1 cellular context compared by ENCODE assay signal in the genomic region with DNA sequence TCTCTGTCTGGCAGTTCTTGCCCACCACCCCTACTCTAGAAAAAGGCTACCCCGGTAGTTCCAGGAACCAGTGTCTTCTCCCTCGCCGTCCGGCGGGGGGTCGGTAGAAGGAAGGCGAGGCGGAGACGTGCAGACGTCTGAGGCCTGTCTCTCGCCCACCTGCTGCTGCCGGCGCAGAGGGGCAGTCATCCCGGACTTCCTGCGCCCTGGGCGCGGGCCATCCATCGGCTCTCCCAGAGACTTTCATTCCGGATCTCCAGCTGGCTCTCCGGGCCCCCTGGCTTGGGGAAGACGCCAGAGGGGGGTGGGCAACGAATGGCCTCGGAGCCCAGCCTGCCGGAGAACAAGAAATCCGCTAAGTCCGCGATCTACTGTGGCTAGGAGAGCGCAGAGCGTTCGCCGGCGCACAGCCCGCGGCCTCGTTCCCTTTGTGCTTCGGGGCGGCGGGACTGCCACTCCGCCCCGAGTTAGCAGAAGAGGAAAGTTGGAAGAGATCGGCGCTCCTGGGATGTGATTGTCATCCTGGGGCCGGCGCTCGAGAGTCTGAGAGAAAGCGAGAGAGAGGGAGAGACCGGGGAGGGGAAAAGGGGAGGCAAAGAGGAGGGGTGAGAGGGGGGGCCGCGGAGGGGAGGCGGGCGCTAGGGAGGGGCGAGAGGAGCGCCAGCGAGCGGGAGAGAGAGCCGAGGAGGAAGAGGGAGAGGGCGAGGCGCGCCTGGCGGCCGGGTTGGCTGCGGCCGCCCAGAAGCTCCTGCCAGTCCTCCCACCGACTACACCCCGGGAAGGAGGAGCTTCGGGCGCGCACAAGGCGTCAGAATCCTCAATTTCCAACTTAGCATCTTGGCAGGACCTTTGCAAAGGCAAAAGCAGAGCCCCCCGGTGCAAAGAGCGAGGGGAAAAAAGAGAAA.
TF ChIP-seq lines count a peak whose summit lies in the region.

IRX5 (plus strand) TSS at position 832 of the 905 bp plus-strand sequence. CDS start 334 bp downstream, outside the sequence.

TF ChIP-seq in HEK293, 187 proteins besides CTCF, POLR2A, EP300 and RAD21 (continued from another document and continues in another):
- TF ChIP-seq, protein P1, sequence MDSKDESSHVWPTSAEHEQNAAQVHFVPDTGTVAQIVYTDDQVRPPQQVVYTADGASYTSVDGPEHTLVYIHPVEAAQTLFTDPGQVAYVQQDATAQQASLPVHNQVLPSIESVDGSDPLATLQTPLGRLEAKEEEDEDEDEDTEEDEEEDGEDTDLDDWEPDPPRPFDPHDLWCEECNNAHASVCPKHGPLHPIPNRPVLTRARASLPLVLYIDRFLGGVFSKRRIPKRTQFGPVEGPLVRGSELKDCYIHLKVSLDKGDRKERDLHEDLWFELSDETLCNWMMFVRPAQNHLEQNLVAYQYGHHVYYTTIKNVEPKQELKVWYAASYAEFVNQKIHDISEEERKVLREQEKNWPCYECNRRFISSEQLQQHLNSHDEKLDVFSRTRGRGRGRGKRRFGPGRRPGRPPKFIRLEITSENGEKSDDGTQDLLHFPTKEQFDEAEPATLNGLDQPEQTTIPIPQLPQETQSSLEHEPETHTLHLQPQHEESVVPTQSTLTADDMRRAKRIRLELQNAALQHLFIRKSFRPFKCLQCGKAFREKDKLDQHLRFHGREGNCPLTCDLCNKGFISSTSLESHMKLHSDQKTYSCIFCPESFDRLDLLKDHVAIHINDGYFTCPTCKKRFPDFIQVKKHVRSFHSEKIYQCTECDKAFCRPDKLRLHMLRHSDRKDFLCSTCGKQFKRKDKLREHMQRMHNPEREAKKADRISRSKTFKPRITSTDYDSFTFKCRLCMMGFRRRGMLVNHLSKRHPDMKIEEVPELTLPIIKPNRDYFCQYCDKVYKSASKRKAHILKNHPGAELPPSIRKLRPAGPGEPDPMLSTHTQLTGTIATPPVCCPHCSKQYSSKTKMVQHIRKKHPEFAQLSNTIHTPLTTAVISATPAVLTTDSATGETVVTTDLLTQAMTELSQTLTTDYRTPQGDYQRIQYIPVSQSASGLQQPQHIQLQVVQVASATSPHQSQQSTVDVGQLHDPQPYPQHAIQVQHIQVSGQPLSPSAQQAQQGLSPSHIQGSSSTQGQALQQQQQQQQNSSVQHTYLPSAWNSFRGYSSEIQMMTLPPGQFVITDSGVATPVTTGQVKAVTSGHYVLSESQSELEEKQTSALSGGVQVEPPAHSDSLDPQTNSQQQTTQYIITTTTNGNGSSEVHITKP (tag by site-specific recombination; IDR thresholded peaks at IDR 0.05): peak; percentile 43
- TF ChIP-seq MZF1 (tag by site-specific recombination; IDR thresholded peaks at IDR 0.05; ENCODE audit: borderline replicate concordance): 0 out of 2 replicates have a peak, but pooled peaks have one; percentile 13
- no peak for TF ChIP-seq ZNF175 (tag by site-specific recombination; IDR thresholded peaks at IDR 0.05)
- TF ChIP-seq, protein P2, sequence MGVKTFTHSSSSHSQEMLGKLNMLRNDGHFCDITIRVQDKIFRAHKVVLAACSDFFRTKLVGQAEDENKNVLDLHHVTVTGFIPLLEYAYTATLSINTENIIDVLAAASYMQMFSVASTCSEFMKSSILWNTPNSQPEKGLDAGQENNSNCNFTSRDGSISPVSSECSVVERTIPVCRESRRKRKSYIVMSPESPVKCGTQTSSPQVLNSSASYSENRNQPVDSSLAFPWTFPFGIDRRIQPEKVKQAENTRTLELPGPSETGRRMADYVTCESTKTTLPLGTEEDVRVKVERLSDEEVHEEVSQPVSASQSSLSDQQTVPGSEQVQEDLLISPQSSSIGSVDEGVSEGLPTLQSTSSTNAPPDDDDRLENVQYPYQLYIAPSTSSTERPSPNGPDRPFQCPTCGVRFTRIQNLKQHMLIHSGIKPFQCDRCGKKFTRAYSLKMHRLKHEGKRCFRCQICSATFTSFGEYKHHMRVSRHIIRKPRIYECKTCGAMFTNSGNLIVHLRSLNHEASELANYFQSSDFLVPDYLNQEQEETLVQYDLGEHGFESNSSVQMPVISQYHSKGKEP (tag by site-specific recombination; IDR thresholded peaks at IDR 0.05): no peak
- TF ChIP-seq ZNF692 (tag by site-specific recombination; IDR thresholded peaks at IDR 0.05): 0 out of 2 replicates have a peak, but pooled peaks have one; percentile 53
- peak; percentile 100 for TF ChIP-seq ZNF398 (tag by site-specific recombination; IDR thresholded peaks at IDR 0.05)
- TF ChIP-seq, protein P3, sequence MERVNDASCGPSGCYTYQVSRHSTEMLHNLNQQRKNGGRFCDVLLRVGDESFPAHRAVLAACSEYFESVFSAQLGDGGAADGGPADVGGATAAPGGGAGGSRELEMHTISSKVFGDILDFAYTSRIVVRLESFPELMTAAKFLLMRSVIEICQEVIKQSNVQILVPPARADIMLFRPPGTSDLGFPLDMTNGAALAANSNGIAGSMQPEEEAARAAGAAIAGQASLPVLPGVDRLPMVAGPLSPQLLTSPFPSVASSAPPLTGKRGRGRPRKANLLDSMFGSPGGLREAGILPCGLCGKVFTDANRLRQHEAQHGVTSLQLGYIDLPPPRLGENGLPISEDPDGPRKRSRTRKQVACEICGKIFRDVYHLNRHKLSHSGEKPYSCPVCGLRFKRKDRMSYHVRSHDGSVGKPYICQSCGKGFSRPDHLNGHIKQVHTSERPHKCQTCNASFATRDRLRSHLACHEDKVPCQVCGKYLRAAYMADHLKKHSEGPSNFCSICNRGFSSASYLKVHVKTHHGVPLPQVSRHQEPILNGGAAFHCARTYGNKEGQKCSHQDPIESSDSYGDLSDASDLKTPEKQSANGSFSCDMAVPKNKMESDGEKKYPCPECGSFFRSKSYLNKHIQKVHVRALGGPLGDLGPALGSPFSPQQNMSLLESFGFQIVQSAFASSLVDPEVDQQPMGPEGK (tag by site-specific recombination; IDR thresholded peaks at IDR 0.05): peak; percentile 96
- TF ChIP-seq ZNF561 (tag by site-specific recombination; IDR thresholded peaks at IDR 0.05; ENCODE audit: borderline replicate concordance): peak; percentile 34; the same call in 1 of the 2 replicates
- TF ChIP-seq ZNF629 (tag by site-specific recombination; IDR thresholded peaks at IDR 0.05): 0 out of 2 replicates have a peak, but pooled peaks have one; percentile 14
- TF ChIP-seq, protein P4, sequence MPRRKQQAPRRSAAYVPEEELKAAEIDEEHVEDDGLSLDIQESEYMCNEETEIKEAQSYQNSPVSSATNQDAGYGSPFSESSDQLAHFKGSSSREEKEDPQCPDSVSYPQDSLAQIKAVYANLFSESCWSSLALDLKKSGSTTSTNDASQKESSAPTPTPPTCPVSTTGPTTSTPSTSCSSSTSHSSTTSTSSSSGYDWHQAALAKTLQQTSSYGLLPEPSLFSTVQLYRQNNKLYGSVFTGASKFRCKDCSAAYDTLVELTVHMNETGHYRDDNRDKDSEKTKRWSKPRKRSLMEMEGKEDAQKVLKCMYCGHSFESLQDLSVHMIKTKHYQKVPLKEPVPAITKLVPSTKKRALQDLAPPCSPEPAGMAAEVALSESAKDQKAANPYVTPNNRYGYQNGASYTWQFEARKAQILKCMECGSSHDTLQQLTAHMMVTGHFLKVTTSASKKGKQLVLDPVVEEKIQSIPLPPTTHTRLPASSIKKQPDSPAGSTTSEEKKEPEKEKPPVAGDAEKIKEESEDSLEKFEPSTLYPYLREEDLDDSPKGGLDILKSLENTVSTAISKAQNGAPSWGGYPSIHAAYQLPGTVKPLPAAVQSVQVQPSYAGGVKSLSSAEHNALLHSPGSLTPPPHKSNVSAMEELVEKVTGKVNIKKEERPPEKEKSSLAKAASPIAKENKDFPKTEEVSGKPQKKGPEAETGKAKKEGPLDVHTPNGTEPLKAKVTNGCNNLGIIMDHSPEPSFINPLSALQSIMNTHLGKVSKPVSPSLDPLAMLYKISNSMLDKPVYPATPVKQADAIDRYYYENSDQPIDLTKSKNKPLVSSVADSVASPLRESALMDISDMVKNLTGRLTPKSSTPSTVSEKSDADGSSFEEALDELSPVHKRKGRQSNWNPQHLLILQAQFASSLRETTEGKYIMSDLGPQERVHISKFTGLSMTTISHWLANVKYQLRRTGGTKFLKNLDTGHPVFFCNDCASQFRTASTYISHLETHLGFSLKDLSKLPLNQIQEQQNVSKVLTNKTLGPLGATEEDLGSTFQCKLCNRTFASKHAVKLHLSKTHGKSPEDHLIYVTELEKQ (tag by site-specific recombination; IDR thresholded peaks at IDR 0.05; ENCODE audit: borderline replicate concordance): no peak
- TF ChIP-seq ZNF23 (tag by site-specific recombination; IDR thresholded peaks at IDR 0.05; ENCODE audit: borderline replicate concordance): no peak
- TF ChIP-seq ZSCAN16 (tag by site-specific recombination; IDR thresholded peaks at IDR 0.05): no peak
- peak; percentile 91 for TF ChIP-seq KLF8 (tag by site-specific recombination; IDR thresholded peaks at IDR 0.05)
- TF ChIP-seq ZNF10 (tag by site-specific recombination; IDR thresholded peaks at IDR 0.05): 0 out of 2 replicates have a peak, but pooled peaks have one; percentile 17
- peak; percentile 81; the same call in 1 of the 2 replicates for TF ChIP-seq KLF16 (tag by site-specific recombination; IDR thresholded peaks at IDR 0.05)
- TF ChIP-seq, protein P5, sequence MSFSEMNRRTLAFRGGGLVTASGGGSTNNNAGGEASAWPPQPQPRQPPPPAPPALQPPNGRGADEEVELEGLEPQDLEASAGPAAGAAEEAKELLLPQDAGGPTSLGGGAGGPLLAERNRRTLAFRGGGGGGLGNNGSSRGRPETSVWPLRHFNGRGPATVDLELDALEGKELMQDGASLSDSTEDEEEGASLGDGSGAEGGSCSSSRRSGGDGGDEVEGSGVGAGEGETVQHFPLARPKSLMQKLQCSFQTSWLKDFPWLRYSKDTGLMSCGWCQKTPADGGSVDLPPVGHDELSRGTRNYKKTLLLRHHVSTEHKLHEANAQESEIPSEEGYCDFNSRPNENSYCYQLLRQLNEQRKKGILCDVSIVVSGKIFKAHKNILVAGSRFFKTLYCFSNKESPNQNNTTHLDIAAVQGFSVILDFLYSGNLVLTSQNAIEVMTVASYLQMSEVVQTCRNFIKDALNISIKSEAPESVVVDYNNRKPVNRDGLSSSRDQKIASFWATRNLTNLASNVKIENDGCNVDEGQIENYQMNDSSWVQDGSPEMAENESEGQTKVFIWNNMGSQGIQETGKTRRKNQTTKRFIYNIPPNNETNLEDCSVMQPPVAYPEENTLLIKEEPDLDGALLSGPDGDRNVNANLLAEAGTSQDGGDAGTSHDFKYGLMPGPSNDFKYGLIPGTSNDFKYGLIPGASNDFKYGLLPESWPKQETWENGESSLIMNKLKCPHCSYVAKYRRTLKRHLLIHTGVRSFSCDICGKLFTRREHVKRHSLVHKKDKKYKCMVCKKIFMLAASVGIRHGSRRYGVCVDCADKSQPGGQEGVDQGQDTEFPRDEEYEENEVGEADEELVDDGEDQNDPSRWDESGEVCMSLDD (tag by site-specific recombination; IDR thresholded peaks at IDR 0.05): peak; percentile 86
- TF ChIP-seq ZBTB11 (tag by site-specific recombination; conservative IDR thresholded peaks at IDR 0.05; ENCODE audit: low read depth): 0 out of 2 replicates have a peak, but pooled peaks have one; percentile 21
- peak; percentile 70; the same call in 1 of the 2 replicates for TF ChIP-seq ZXDB (tag by site-specific recombination; IDR thresholded peaks at IDR 0.05)
